14 cellular contexts compared by ENCODE assay signal in genomic region chr9:27181381-27181780, GRCh38.
DNase-seq lines count a peak whose midpoint lies in the region.
"Had no signal": no experiment of that assay in that cellular context is flagged by ENCODE, and none has a peak within 500 bp of the region (broad histone marks: within the 10 kb centered on the region; RNA-seq: fewer than 3 reads in every experiment).

No MANE protein-coding gene starts in this region.

- DNase-seq in GM04504 (ENCODE audit: low read depth) (peak; percentile 1), NCI-H2171 treated with DMSO at 0.1 percent for 48 hours (lab: John Stamatoyannopoulos, UW) (peak; percentile 42), dedifferentiated amniotic fluid mesenchymal stem cell (ENCODE audit: extremely low spot score) (peak; percentile 32), lung microvascular endothelial cell (ENCODE audit: low read depth in 2 of 2) (peak; percentile 51 to 79), NCI-H1436 treated with DMSO at 0.1 percent for 48 hours (lab: John Stamatoyannopoulos, UW) (no peak), inferior parietal cortex (ENCODE audit: extremely low spot score) (no peak), NCI-H510A (lab: John Stamatoyannopoulos, UW) (no peak)
- DNase-seq in activated CD4-positive, alpha-beta T cell treated with anti-CD3 and anti-CD28 coated beads, Interleukin-2, amount 50 U/mL, for 1 hour, result no peak
- DNase-seq: amygdala, dorsolateral prefrontal cortex, gastrocnemius medialis, nephron progenitor cell, Peyer's patch, SW 1271 had no signal

Comparison
In these comparisons a context has a peak if more than half of its experiments do, and no peak if none do; other contexts are left out.
1. DNase-seq: peak in GM04504 (single experiment), NCI-H2171 treated with DMSO at 0.1 percent for 48 hours (single experiment), dedifferentiated amniotic fluid mesenchymal stem cell (single experiment) and lung microvascular endothelial cell (2 of 2); none in NCI-H1436 treated with DMSO at 0.1 percent for 48 hours (single experiment), activated CD4-positive, alpha-beta T cell treated with anti-CD3 and anti-CD28 coated beads, Interleukin-2, amount 50 U/mL, for 1 hour (single experiment), inferior parietal cortex (single experiment) and NCI-H510A (single experiment).